ENCODE assay signal across 28 cellular contexts in the genomic region with DNA sequence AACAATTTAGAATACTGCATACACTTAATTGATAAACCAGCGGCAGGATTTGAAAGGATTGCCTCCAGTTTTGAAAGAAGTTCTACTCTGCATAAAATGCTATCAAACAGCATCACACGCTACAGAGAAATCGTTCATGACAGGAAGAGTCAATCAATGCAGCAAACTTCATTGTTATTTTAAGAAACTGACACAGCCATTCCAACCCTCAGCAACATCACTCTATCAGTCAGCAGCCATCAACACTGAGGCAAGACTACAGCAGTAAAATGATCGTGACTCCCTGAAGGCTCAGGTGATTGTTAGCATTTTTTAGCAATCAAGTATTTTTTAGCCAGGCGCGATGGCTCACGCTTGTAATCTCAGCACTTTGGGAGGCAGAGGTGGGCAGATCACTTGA.
"Had no signal": no experiment of that assay in that cellular context is flagged by ENCODE, and none has a peak within 500 bp of the region (broad histone marks: within the 10 kb centered on the region; RNA-seq: fewer than 3 reads in every experiment).

No MANE protein-coding gene starts in this region.

- H3K27ac ChIP-seq: neural progenitor cell, ovary, parathyroid adenoma, psoas muscle, right lobe of liver, sigmoid colon, stomach, thoracic aorta, thyroid gland, tibial nerve, upper lobe of left lung, vagina had no signal

- H3K4me1 ChIP-seq: neural progenitor cell, parathyroid adenoma, psoas muscle, right lobe of liver, sigmoid colon, stomach, thyroid gland, vagina had no signal

- DNase-seq: naive B cell; naive thymus-derived CD8-positive, alpha-beta T cell; nephron progenitor cell; occipital lobe; ovary; posterior cingulate gyrus; psoas muscle; right cardiac atrium; right lobe of liver; sigmoid colon; small intestine; stimulated activated CD4-positive, alpha-beta T cell treated with anti-CD3 and anti-CD28 coated beads, Interleukin-15, amount 100 ng/mL, for 24 hours; stimulated activated CD4-positive, alpha-beta T cell treated with anti-CD3 and anti-CD28 coated beads, Interleukin-2, amount 100 ng/mL, for 24 hours; stimulated activated CD4-positive, alpha-beta T cell treated with anti-CD3 and anti-CD28 coated beads, Interleukin-2, amount 100 ng/mL, for 48 hours; stimulated activated CD4-positive, alpha-beta T cell treated with anti-CD3 and anti-CD28 coated beads, Interleukin-4, amount 100 ng/mL, for 24 hours; stimulated activated naive B cell treated with anti-CD40 and anti-IgM and Interleukin-4, amounts not matched to agents 10 μg/mL and 1 μg/mL and 100 μg/mL, for 72 hours; stimulated activated naive CD4-positive, alpha-beta T cell treated with Interleukin-2 at 50 U/mL for 16 hours; stomach; thyroid gland; upper lobe of left lung had no signal

- FAIRE-seq: small intestine, urothelium cell line had no signal

- ATAC-seq: naive thymus-derived CD8-positive, alpha-beta T cell; natural killer cell treated with Interleukin-12 subunit alpha and Interleukin-12 subunit beta and Interleukin-15 and Interleukin-18, amount 100 ng/mL, for 72 hours; right cardiac atrium; right lobe of liver; stimulated activated effector memory CD8-positive, alpha-beta T cell treated with anti-CD3 and anti-CD28 coated beads, Interleukin-12 subunit alpha, Interleukin-12 subunit beta, amount 100 ng/mL, for 72 hours; stimulated activated naive B cell treated with anti-CD40 and anti-IgM and Interleukin-4, amounts not matched to agents 10 μg/mL and 1 μg/mL and 100 μg/mL, for 72 hours had no signal

- H3K4me2 ChIP-seq: neural progenitor cell had no signal

- H3K9me3 ChIP-seq: ovary, psoas muscle, right lobe of liver, sigmoid colon, stomach, thoracic aorta, thyroid gland, upper lobe of left lung, vagina had no signal

- H3K27me3 ChIP-seq: neural progenitor cell, ovary, right lobe of liver, sigmoid colon, stomach, thyroid gland, tibial nerve, upper lobe of left lung, vagina had no signal

- H3K4me3 ChIP-seq: neural progenitor cell, ovary, psoas muscle, right lobe of liver, sigmoid colon, stomach, thoracic aorta, thyroid gland, tibial nerve, upper lobe of left lung, vagina had no signal

- H3K36me3 ChIP-seq: neural progenitor cell, ovary, right lobe of liver, sigmoid colon, stomach, thoracic aorta, thyroid gland, tibial nerve, upper lobe of left lung, vagina had no signal

- H3K9ac ChIP-seq: neural progenitor cell, parathyroid adenoma had no signal

- H2AFZ ChIP-seq: neural progenitor cell, parathyroid adenoma had no signal
